In the genomic region with DNA sequence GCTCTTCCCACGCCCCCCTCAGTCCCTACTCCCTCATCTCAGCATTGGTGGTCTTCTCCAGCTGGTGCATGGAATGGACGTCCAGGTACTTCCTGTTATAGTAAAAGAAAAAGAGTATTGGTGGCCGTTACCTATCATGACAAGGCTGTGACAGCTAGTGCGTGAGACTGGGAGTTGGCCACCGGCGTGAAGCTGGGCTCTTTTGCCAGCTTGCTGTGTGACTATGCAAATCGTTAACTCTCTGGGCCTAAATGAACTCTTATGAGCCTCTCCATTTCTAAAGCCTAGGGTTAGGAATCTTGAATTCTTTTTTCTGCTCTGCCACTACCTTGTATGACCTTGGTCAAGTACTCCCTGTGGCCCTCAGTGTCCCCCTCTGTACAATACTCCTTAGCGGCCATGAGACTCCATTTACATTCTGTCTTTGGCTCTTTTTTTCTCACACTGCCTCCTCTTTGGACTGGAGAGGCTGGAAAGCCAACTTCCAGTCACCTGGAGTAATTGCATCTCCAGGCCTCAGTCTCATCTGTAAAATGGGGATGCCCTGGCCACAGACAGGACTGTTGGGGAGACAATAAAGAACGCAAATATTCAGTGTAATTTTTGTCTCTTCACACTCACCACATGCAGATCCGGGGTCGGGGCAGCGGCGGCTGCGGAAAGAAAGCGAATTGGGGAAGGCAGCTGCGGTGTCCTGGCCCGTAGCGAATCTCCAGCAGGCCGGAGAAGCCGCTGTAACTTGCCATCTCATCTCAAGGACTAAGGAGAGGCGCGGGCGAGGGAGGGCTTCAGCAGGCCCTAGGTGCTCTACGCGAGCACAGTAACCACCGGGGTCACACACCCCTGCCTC, we compare ENCODE assay signal across 8 cellular contexts. TPM values are rescaled to one million over a fixed set of nuclear protein-coding genes. Genes with fewer than 3 reads are reported as not detected.
A peak's percentile ranks its signal among the peaks of the same experiment; 100 is the strongest.
DNase-seq lines count a peak whose midpoint lies in the region; ATAC-seq, FAIRE-seq and TF ChIP-seq lines count a peak whose summit lies in the region.

No MANE protein-coding gene starts in this region.

- H3K4me2 ChIP-seq in BLaER1 (peak overlapping the region; percentile 94), Loucy (ENCODE audit: low read depth, low read length, poor library complexity, severe bottlenecking) (peak overlapping the region; percentile 80)

- peak overlapping the region; percentile 92 for H3K27ac Mint-ChIP-seq in natural killer cell

- H3K4me1 ChIP-seq in BLaER1, result peaks cover 50% of the 10 kb centered on the region
- peaks cover 23% of the 10 kb centered on the region for H3K4me1 ChIP-seq in Loucy (ENCODE audit: insufficient read depth, low read length, poor library complexity, severe bottlenecking)
- H3K4me1 ChIP-seq in small intestine (ENCODE audit: control insufficient read depth in 2 of 2, insufficient read depth in 1 of 2, low read depth in 1 of 2, low read length in 1 of 2), result peaks cover 4 to 8% of the 10 kb centered on the region in 2 donors

- peak overlapping the region; percentile 95 for H3K4me3 Mint-ChIP-seq in natural killer cell

- H3K9ac ChIP-seq in BLaER1 (peak overlapping the region; percentile 86), Loucy (ENCODE audit: low read depth, low read length, poor library complexity, severe bottlenecking) (peak overlapping the region; percentile 56)

- 27 to 29% (median 28%) methylated on average over 26 of the region's 26 CpGs for WGBS in small intestine, 3 donors

- peak in 2 of 10 donors; percentile 11 to 14 for DNase-seq in dorsolateral prefrontal cortex
- no peak for DNase-seq in natural killer cell
- DNase-seq in stimulated activated CD8-positive, alpha-beta memory T cell treated with anti-CD3 and anti-CD28 coated beads, Interleukin-4, amount 100 ng/mL, for 48 hours, result no peak
- no peak for DNase-seq in dermis blood vessel endothelial cell
- no peak for DNase-seq in small intestine
- DNase-seq in G401 (ENCODE audit: low spot score), result no peak

- H2AFZ ChIP-seq in Loucy (ENCODE audit: low read length), result peak overlapping the region; percentile 88; the same call in 1 of the 2 replicates

- TF ChIP-seq CTCF in Loucy (conservative IDR thresholded peaks at IDR 0.05; ENCODE audit: low read length), result no peak
- no peak for TF ChIP-seq CTCF in dorsolateral prefrontal cortex (IDR thresholded peaks at IDR 0.05 in 54 of 56, conservative IDR thresholded peaks at IDR 0.05 in 2 of 56; ENCODE audit: low read depth in 1 of 56, partially characterized antibody in 56 of 56)
- TF ChIP-seq CTCF in natural killer cell (IDR thresholded peaks at IDR 0.05), result no peak

- no peaks in the 10 kb centered on the region for H3K9me2 ChIP-seq in Loucy (replicated peaks; ENCODE audit: low read depth, low read length)

- H3K9me3 ChIP-seq in BLaER1 (no peaks in the 10 kb centered on the region), Loucy (ENCODE audit: insufficient read depth, low read depth, low read length) (no peaks in the 10 kb centered on the region), small intestine (ENCODE audit: control insufficient read depth, low read depth) (no peaks in the 10 kb centered on the region)

- H3K27ac ChIP-seq in BLaER1 (peak overlapping the region; percentile 46; the same call in 1 of the 2 replicates), dorsolateral prefrontal cortex (peak overlapping the region in 16 of 59 donors; percentile 14 to 95 (median 76)), small intestine (ENCODE audit: low read depth in 1 of 2, low read length in 1 of 2) (no peak overlapping the region)

- intact Hi-C loops in dorsolateral prefrontal cortex (cut with DNase I) (loop anchor here (5.0 to 10.0 kb wide), 3 partner anchors 64 to 186 kb away; a partner anchor contains a TSS), natural killer cell (cut with micrococcal nuclease) (loop anchor here (5.0 to 10.0 kb wide), 2 partner anchors 46 to 161 kb away; a partner anchor contains a TSS)

- peaks cover 31 to 49% of the 10 kb centered on the region in 2 donors for H3K4me1 Mint-ChIP-seq in natural killer cell

- no peaks in the 10 kb centered on the region for H3K27me3 Mint-ChIP-seq in natural killer cell (ENCODE audit: low read depth in 2 of 2)

- no peaks in the 10 kb centered on the region for H3K36me3 Mint-ChIP-seq in natural killer cell

- H3K79me2 ChIP-seq in Loucy (ENCODE audit: insufficient read depth, low read length), result peaks cover 28% of the 10 kb centered on the region

- H3K4me3 ChIP-seq in BLaER1 (peak overlapping the region; percentile 88), Loucy (ENCODE audit: low read length, poor library complexity, severe bottlenecking) (peak overlapping the region; percentile 87), dorsolateral prefrontal cortex (peak overlapping the region; percentile 66 to 99 (median 90)), small intestine (ENCODE audit: low read depth in 1 of 2, low read length in 2 of 2) (peak overlapping the region in 1 of 2 donors; percentile 94)

- H4K20me1 ChIP-seq in BLaER1 (peaks cover 35% of the 10 kb centered on the region), Loucy (ENCODE audit: insufficient read depth, low read length, poor library complexity, severe bottlenecking) (peaks cover 22% of the 10 kb centered on the region)

- H3K9me3 Mint-ChIP-seq in natural killer cell, result no peaks in the 10 kb centered on the region

- H3K27me3 ChIP-seq in BLaER1 (no peaks in the 10 kb centered on the region), Loucy (ENCODE audit: insufficient read depth, low read length, poor library complexity, severe bottlenecking) (no peaks in the 10 kb centered on the region), dorsolateral prefrontal cortex (no peaks in the 10 kb centered on the region), small intestine (ENCODE audit: control insufficient read depth in 2 of 2, insufficient read depth in 2 of 2, low read length in 2 of 2) (no peaks in the 10 kb centered on the region)

- H3K36me3 ChIP-seq in BLaER1 (peaks cover 66% of the 10 kb centered on the region), Loucy (ENCODE audit: insufficient read depth, low read length) (peaks cover 18% of the 10 kb centered on the region; the same call in 1 of the 2 replicates), small intestine (ENCODE audit: control insufficient read depth in 2 of 2, insufficient read depth in 2 of 2, low read length in 2 of 2) (peaks cover 13 to 15% of the 10 kb centered on the region in 2 donors)

- no peaks in the 10 kb centered on the region for H3F3A ChIP-seq in Loucy (ENCODE audit: low read depth)

- in situ Hi-C loops in G401 (cut with HindIII; ENCODE audit: low sequenced_read_pairs), result no loop called here

- no peak for FAIRE-seq in small intestine (lab: Jason Lieb, UNC)

- ATAC-seq in natural killer cell, result no peak

RNA-seq across cellular contexts. Expression of a gene that starts 1.1 kb away (rescaled TPM):
- 10 to 100 TPM in 93 of 120 experiments, 1 to 10 TPM in 27; 3.6 to 27.3 (median 12.7) TPM for total RNA-seq in dorsolateral prefrontal cortex
- 1 to 10 TPM; 3.4 to 5.1 (median 4.9) TPM for total RNA-seq in natural killer cell
- total RNA-seq in dermis blood vessel endothelial cell, result 0.93 and 1.2 TPM in 2 replicates
- 1 to 10 TPM; 2.4 to 6.5 (median 6.5) TPM for polyA plus RNA-seq in small intestine
- total RNA-seq in G401 (2014; rRNA removed; shearing (Covaris generic)), result 2.4 and 6.5 TPM in 2 replicates

RNA-seq across cellular contexts. Expression of a gene that starts 1.3 kb away (rescaled TPM):
- 100 to 1,000 TPM in 39 of 120 experiments, 10 to 100 TPM in 81; 72.0 to 128 (median 95.4) TPM for total RNA-seq in dorsolateral prefrontal cortex
- total RNA-seq in natural killer cell, result 100 to 1,000 TPM; 153 to 167 (median 161) TPM
- 64.5 and 100 TPM in 2 replicates for total RNA-seq in dermis blood vessel endothelial cell
- polyA plus RNA-seq in small intestine, result 10 to 100 TPM; 55.9 to 59.3 (median 57.0) TPM
- total RNA-seq in G401 (2014; rRNA removed; shearing (Covaris generic)), result 136 and 189 TPM in 2 replicates

RNA-seq across cellular contexts. Expression of a gene that starts 12.6 kb away (rescaled TPM):
- total RNA-seq in dorsolateral prefrontal cortex (10 to 100 TPM; 25.1 to 55.2 (median 38.8) TPM), natural killer cell (10 to 100 TPM; 50.5 to 86.1 (median 64.8) TPM), dermis blood vessel endothelial cell (20.1 and 21.4 TPM in 2 replicates)
- polyA plus RNA-seq in small intestine, result 10 to 100 TPM; 31.2 to 46.5 (median 35.1) TPM
- total RNA-seq in G401 (2014; rRNA removed; shearing (Covaris generic)), result 35.9 TPM in 2 replicates

RNA-seq across cellular contexts. Expression of a gene that starts 26.2 kb away (rescaled TPM):
- total RNA-seq in dorsolateral prefrontal cortex (10 to 100 TPM; 11.5 to 20.4 (median 15.6) TPM), natural killer cell (1 to 10 TPM in 2 of 3 donors, under 1 TPM in 1; 0.96 to 1.9 (median 1.8) TPM), dermis blood vessel endothelial cell (6.1 and 8.4 TPM in 2 replicates)
- 1 to 10 TPM; 3.4 to 8.0 (median 3.5) TPM for polyA plus RNA-seq in small intestine
- 18.4 and 27.6 TPM in 2 replicates for total RNA-seq in G401 (2014; rRNA removed; shearing (Covaris generic))
